Comparison of ENCODE assay signal across 1 cellular context in genomic region chr15:88918738-88919137, GRCh38.
TF ChIP-seq lines count a peak whose summit lies in the region.

No MANE protein-coding gene starts in this region.

TF ChIP-seq in WTC11, 78 proteins besides CTCF, POLR2A, EP300 and RAD21 (continued from another document):
- TF ChIP-seq ERG (CRISPR knock-in tag; IDR thresholded peaks at IDR 0.05) (no peak), PRRX2 (CRISPR knock-in tag; IDR thresholded peaks at IDR 0.05) (no peak)
